1 cellular context compared by ENCODE assay signal in the genomic region with DNA sequence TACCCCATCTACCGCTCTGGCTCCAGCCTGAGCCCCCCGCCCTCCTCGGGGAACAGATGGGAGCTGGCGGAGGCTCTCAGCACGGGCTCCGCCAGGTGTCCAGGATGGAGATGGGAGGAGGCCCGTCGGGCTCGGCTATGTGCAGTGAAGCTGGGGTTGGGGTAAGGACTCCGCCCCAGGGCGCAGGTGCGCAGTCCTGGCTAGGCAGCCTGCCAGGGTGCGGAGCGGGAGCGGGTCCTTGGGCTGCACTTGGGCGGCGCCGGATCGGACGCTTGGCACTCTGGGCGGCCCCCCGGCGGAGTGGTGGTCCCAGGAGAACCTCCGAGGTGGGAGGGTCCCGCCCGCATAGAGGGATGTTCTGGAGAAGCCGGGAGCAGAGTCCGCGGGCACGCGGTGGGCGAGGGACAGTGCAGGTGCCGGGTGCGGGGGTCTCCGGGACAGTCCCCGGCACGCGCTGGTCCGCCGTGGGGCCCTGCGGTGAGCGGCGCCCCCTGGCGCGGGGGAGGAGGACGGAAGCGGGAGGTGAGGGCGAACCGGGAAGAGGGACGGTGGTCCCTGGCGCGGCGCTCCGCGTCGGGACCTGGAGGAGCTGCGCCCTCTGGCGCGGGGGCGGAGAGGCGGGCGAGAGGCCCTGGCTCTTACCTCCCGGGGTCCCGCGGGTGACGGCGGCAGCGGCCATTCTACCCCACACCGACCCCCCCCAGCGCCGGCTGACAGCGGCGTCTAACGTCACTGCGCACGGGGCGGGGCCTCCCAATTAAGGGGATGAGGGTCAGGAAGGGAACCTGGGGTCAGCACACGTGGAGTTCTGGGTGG.
TF ChIP-seq lines count a peak whose summit lies in the region.

A gene with protein sequence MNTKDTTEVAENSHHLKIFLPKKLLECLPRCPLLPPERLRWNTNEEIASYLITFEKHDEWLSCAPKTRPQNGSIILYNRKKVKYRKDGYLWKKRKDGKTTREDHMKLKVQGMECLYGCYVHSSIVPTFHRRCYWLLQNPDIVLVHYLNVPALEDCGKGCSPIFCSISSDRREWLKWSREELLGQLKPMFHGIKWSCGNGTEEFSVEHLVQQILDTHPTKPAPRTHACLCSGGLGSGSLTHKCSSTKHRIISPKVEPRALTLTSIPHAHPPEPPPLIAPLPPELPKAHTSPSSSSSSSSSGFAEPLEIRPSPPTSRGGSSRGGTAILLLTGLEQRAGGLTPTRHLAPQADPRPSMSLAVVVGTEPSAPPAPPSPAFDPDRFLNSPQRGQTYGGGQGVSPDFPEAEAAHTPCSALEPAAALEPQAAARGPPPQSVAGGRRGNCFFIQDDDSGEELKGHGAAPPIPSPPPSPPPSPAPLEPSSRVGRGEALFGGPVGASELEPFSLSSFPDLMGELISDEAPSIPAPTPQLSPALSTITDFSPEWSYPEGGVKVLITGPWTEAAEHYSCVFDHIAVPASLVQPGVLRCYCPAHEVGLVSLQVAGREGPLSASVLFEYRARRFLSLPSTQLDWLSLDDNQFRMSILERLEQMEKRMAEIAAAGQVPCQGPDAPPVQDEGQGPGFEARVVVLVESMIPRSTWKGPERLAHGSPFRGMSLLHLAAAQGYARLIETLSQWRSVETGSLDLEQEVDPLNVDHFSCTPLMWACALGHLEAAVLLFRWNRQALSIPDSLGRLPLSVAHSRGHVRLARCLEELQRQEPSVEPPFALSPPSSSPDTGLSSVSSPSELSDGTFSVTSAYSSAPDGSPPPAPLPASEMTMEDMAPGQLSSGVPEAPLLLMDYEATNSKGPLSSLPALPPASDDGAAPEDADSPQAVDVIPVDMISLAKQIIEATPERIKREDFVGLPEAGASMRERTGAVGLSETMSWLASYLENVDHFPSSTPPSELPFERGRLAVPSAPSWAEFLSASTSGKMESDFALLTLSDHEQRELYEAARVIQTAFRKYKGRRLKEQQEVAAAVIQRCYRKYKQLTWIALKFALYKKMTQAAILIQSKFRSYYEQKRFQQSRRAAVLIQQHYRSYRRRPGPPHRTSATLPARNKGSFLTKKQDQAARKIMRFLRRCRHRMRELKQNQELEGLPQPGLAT (minus strand): TSS at position 725 of the 816 bp plus-strand sequence. CDS start 1,453 bp downstream, outside the sequence.

TF ChIP-seq in K562, 482 proteins besides CTCF, POLR2A, EP300 and RAD21 (continued from another document and continues in another):
- TF ChIP-seq HCFC1 (IDR thresholded peaks at IDR 0.05; ENCODE audit: low read depth, low read length) (peak; percentile 79), L3MBTL2 (IDR thresholded peaks at IDR 0.05) (peak; percentile 62), NFIC (IDR thresholded peaks at IDR 0.05) (peak; percentile 46; the same call in 1 of the 2 replicates), MYC (IDR thresholded peaks at IDR 0.05; ENCODE audit: low read depth, low read length) (peak; percentile 88), MYC (CRISPR knock-in tag; IDR thresholded peaks at IDR 0.05; ENCODE audit: borderline replicate concordance, low read depth) (no peak), SAP30 (IDR thresholded peaks at IDR 0.05; ENCODE audit: borderline replicate concordance, insufficient read depth, low read depth, low read length, poor library complexity, severe bottlenecking) (peak; percentile 59), SRF (CRISPR knock-in tag; IDR thresholded peaks at IDR 0.05) (peak in 1 of 2 experiments; percentile 85; a peak in 2 of 4 replicates), TAF1 (IDR thresholded peaks at IDR 0.05; ENCODE audit: control insufficient read depth, extremely low read depth, insufficient read depth, low read length, severe bottlenecking) (peak; percentile 59), SMAD4 (CRISPR knock-in tag; conservative IDR thresholded peaks at IDR 0.05) (peak; percentile 85), SIN3A (IDR thresholded peaks at IDR 0.05; ENCODE audit: borderline replicate concordance in 2 of 2, control insufficient read depth in 1 of 2, low read depth in 2 of 2, low read length in 2 of 2) (peak in 1 of 2 experiments; percentile 60; a peak in 2 of 4 replicates), YY1 (IDR thresholded peaks at IDR 0.05; ENCODE audit: borderline replicate concordance in 1 of 3, control insufficient read depth in 1 of 3, extremely low read depth in 1 of 3, insufficient read depth in 3 of 3, insufficient read length in 1 of 3, insufficient replicate concordance in 2 of 3, low read depth in 1 of 3, low read length in 2 of 3) (peak; percentile 31 to 86 (median 84)), ZNF175 (CRISPR knock-in tag; IDR thresholded peaks at IDR 0.05; ENCODE audit: low read depth) (no peak), ZBED1 (IDR thresholded peaks at IDR 0.05) (no peak), POLR2G (IDR thresholded peaks at IDR 0.05; ENCODE audit: low read depth, low read length) (peak; percentile 88), ZBTB7A (IDR thresholded peaks at IDR 0.05; ENCODE audit: borderline replicate concordance, control insufficient read depth, low read depth, low read length) (peak; percentile 97), NR1H2 (CRISPR knock-in tag; IDR thresholded peaks at IDR 0.05) (no peak), ZNF41 (CRISPR knock-in tag; conservative IDR thresholded peaks at IDR 0.05) (no peak), EGR1 (conservative IDR thresholded peaks at IDR 0.05) (peak; percentile 82), FOXP1 (CRISPR knock-in tag; IDR thresholded peaks at IDR 0.05) (peak; percentile 85), TRIM24 (IDR thresholded peaks at IDR 0.05) (0 out of 4 replicates have a peak, but pooled peaks of 1 of the 2 experiments have one; percentile 29), ZNF143 (CRISPR knock-in tag; IDR thresholded peaks at IDR 0.05) (no peak), ETV5 (CRISPR knock-in tag; IDR thresholded peaks at IDR 0.05; ENCODE audit: low read depth) (peak; percentile 68; the same call in 1 of the 2 replicates), ATF1 (CRISPR knock-in tag; IDR thresholded peaks at IDR 0.05) (0 out of 2 replicates have a peak, but pooled peaks have one; percentile 31), ATF1 (tag; IDR thresholded peaks at IDR 0.05) (peak; percentile 95), TARDBP (IDR thresholded peaks at IDR 0.05) (0 out of 2 replicates have a peak, but pooled peaks have one; percentile 36), KDM5B (IDR thresholded peaks at IDR 0.05; ENCODE audit: insufficient replicate concordance, low read depth, low read length) (peak; percentile 61), FIP1L1 (IDR thresholded peaks at IDR 0.05; ENCODE audit: low read depth, low read length, poor library complexity, severe bottlenecking) (peak; percentile 84), CCNT2 (IDR thresholded peaks at IDR 0.05; ENCODE audit: borderline replicate concordance, extremely low read depth, insufficient read length, low read depth, low read length) (peak; percentile 79), NELFE (IDR thresholded peaks at IDR 0.05; ENCODE audit: insufficient read depth, insufficient read length) (no peak), CHD2 (IDR thresholded peaks at IDR 0.05; ENCODE audit: low read depth, low read length) (no peak), TGIF2 (CRISPR knock-in tag; IDR thresholded peaks at IDR 0.05) (peak; percentile 76; the same call in 1 of the 2 replicates), MEIS2 (IDR thresholded peaks at IDR 0.05; ENCODE audit: partially characterized antibody) (peak; percentile 28)
- TF ChIP-seq, protein P1, sequence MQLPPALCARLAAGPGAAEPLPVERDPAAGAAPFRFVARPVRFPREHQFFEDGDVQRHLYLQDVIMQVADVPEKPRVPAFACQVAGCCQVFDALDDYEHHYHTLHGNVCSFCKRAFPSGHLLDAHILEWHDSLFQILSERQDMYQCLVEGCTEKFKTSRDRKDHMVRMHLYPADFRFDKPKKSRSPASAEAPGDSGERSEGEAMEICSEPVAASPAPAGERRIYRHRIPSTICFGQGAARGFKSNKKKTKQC (CRISPR knock-in tag; IDR thresholded peaks at IDR 0.05) = peak; percentile 70
- TF ChIP-seq, protein P2, sequence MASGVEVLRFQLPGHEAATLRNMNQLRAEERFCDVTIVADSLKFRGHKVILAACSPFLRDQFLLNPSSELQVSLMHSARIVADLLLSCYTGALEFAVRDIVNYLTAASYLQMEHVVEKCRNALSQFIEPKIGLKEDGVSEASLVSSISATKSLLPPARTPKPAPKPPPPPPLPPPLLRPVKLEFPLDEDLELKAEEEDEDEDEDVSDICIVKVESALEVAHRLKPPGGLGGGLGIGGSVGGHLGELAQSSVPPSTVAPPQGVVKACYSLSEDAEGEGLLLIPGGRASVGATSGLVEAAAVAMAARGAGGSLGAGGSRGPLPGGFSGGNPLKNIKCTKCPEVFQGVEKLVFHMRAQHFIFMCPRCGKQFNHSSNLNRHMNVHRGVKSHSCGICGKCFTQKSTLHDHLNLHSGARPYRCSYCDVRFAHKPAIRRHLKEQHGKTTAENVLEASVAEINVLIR (CRISPR knock-in tag; IDR thresholded peaks at IDR 0.05) = peak; percentile 70
- TF ChIP-seq, protein P3, sequence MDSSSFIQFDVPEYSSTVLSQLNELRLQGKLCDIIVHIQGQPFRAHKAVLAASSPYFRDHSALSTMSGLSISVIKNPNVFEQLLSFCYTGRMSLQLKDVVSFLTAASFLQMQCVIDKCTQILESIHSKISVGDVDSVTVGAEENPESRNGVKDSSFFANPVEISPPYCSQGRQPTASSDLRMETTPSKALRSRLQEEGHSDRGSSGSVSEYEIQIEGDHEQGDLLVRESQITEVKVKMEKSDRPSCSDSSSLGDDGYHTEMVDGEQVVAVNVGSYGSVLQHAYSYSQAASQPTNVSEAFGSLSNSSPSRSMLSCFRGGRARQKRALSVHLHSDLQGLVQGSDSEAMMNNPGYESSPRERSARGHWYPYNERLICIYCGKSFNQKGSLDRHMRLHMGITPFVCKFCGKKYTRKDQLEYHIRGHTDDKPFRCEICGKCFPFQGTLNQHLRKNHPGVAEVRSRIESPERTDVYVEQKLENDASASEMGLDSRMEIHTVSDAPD (CRISPR knock-in tag; IDR thresholded peaks at IDR 0.05) = no peak
- TF ChIP-seq, protein P4, sequence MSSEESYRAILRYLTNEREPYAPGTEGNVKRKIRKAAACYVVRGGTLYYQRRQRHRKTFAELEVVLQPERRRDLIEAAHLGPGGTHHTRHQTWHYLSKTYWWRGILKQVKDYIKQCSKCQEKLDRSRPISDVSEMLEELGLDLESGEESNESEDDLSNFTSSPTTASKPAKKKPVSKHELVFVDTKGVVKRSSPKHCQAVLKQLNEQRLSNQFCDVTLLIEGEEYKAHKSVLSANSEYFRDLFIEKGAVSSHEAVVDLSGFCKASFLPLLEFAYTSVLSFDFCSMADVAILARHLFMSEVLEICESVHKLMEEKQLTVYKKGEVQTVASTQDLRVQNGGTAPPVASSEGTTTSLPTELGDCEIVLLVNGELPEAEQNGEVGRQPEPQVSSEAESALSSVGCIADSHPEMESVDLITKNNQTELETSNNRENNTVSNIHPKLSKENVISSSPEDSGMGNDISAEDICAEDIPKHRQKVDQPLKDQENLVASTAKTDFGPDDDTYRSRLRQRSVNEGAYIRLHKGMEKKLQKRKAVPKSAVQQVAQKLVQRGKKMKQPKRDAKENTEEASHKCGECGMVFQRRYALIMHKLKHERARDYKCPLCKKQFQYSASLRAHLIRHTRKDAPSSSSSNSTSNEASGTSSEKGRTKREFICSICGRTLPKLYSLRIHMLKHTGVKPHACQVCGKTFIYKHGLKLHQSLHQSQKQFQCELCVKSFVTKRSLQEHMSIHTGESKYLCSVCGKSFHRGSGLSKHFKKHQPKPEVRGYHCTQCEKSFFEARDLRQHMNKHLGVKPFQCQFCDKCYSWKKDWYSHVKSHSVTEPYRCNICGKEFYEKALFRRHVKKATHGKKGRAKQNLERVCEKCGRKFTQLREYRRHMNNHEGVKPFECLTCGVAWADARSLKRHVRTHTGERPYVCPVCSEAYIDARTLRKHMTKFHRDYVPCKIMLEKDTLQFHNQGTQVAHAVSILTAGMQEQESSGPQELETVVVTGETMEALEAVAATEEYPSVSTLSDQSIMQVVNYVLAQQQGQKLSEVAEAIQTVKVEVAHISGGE (CRISPR knock-in tag; IDR thresholded peaks at IDR 0.05) = peak in 1 of 3 experiments; percentile 63; a peak in 1 of 6 replicates
- TF ChIP-seq, protein P5, sequence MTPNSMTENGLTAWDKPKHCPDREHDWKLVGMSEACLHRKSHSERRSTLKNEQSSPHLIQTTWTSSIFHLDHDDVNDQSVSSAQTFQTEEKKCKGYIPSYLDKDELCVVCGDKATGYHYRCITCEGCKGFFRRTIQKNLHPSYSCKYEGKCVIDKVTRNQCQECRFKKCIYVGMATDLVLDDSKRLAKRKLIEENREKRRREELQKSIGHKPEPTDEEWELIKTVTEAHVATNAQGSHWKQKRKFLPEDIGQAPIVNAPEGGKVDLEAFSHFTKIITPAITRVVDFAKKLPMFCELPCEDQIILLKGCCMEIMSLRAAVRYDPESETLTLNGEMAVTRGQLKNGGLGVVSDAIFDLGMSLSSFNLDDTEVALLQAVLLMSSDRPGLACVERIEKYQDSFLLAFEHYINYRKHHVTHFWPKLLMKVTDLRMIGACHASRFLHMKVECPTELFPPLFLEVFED (CRISPR knock-in tag; conservative IDR thresholded peaks at IDR 0.05) = no peak
- TF ChIP-seq, protein P6, sequence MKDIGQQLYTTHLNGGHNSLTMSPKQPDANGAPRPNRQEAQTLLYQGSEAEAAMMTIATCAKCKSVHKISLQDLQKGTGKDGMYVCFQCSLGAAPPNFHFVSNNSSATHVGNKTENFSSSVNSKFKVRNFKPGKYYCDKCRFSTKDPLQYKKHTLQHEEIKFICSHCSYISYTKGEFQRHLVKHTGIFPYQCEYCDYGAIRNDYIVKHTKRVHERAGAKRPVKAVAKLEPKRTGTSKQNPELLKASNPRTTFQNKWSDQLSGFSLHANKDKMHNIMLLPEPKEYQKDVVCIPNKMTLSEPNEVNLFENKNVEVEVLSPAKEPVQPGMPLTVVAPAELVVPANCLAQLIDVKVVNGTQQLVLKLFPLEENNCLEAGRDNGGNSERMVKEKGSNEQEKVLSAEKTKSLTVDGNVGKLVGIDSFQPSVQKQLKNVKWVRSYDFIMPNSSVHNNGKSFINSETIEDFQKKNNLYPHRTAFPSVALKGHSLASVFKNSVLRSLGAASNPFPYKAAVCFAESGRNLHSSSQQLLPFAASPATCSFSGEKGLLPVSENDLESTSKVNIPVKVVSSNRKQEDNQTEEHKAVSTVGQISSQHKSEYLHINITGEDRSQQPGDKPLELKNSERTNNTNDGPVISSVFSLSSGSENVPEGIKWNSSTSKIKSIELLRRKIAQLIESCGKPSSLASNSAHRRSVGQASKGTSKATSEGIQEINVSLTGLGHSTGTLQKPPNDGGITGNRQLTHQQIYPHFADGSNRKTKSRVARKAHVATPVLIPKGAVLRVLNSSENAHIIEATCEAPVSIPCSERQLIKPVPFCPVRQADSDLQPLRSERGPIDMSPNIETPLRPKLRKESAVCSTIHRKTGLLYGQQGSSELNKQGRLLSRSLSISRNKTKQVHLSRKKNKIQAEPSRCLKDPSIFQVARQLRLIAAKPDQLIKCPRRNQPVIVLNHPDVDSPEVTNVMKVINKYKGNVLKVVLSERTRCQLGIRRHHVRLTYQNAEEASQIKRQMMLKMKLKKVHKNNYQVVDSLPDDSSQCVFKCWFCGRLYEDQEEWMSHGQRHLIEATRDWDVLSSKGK (CRISPR knock-in tag; IDR thresholded peaks at IDR 0.05) = no peak
